8 cellular contexts compared by ENCODE assay signal in the genomic region with DNA sequence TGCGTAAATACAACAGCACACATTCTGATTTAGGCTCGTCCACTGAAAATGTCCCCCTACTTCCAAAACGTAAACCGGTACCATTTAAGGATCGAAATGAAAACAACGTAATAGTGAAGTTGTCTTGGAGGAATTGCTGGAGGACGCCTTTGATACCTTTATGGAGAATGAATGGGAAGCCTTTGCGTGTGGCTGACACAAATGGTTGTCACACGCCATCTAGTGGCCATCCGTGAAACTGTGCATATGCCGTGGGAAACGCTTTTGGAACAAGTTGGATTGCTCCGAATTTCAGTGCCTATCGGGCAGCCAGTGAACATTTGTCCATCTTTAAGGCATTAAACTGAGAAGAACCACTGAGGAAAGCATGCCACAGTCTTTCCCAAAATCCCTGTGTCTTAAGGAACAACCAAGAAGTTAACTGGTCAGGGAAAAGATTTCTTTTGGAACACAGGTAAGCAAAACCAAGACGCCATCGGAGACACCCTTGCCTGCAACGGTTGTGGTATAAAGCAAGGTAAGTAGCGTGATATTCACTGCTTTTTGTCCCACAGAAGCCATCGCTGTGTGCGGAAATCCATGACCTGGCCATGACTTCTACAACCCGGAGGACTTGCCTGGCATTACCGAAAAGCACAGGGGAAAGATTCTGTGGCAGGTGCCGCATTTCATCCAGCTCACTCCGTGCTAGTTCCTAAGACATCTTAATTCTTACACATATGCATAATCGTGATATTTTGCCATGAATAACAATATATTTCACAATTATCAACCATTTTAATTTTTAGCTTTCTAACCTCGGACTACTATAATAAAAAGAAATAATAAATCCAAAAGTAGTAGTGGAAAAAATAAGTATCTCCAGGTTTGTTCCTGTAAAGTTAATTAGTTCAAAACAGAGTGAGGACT.
DNase-seq lines count a peak whose midpoint lies in the region; ATAC-seq and TF ChIP-seq lines count a peak whose summit lies in the region.

No MANE protein-coding gene starts in this region.

- peak; percentile 50 for DNase-seq in GM10248 (ENCODE audit: extremely low spot score)
- DNase-seq in MG63: peak; percentile 41
- DNase-seq in SJSA1 (ENCODE audit: low read depth in 1 of 2, low spot score in 2 of 2): peak; percentile 41 to 64
- peak; percentile 61 for DNase-seq in activated naive CD4-positive, alpha-beta T cell treated with anti-CD3 and anti-CD28 coated beads, Interleukin-2, amount 50 U/mL, for 16 hours
- peak; percentile 45 to 94 (median 86) for DNase-seq in head of caudate nucleus
- peak; percentile 76 for DNase-seq in upper lobe of right lung

- H3K79me2 ChIP-seq in parathyroid adenoma: no peaks in the 10 kb centered on the region

- POLR2A ChIA-PET in GM10248 (lab: Yijun Ruan, JAX): no interaction called here

- TF ChIP-seq CTCF in GM10248 (IDR thresholded peaks at IDR 0.05; ENCODE audit: control extremely low read depth, extremely low read depth, low read depth, missing control alignments): peak; percentile 94
- TF ChIP-seq CTCF in parathyroid adenoma (IDR thresholded peaks at IDR 0.05): peak; percentile 94
- TF ChIP-seq CTCF in upper lobe of right lung (IDR thresholded peaks at IDR 0.05): peak; percentile 95

- H3K27ac ChIP-seq in SJSA1: no peak overlapping the region
- H3K27ac ChIP-seq in parathyroid adenoma: no peak overlapping the region
- H3K27ac ChIP-seq in upper lobe of right lung: no peak overlapping the region

- peak overlapping the region; percentile 16 for H2AFZ ChIP-seq in parathyroid adenoma

- H3K4me2 ChIP-seq in parathyroid adenoma (ENCODE audit: low read length): no peak overlapping the region

- CTCF ChIA-PET in GM10248 (lab: Yijun Ruan, JAX): interaction anchor here (0.7 to 5.8 kb wide), 34 partner anchors 8 to 1025 kb away, joined by 3 to 88 read pairs (median 4); no protein-coding TSS in a partner anchor

- H3K27me3 ChIP-seq in MG63: peaks cover 33% of the 10 kb centered on the region
- H3K27me3 ChIP-seq in SJSA1 (replicated peaks): peaks cover 26% of the 10 kb centered on the region
- H3K27me3 ChIP-seq in parathyroid adenoma (ENCODE audit: control insufficient read depth, insufficient read depth, low read length): peaks cover 3% of the 10 kb centered on the region
- peaks cover 63% of the 10 kb centered on the region for H3K27me3 ChIP-seq in upper lobe of right lung

- H3K9me3 ChIP-seq in MG63 (no peaks in the 10 kb centered on the region), SJSA1 (replicated peaks) (no peaks in the 10 kb centered on the region), parathyroid adenoma (ENCODE audit: control insufficient read depth, low read length) (no peaks in the 10 kb centered on the region), upper lobe of right lung (no peaks in the 10 kb centered on the region)

- intact Hi-C loops in head of caudate nucleus (cut with DNase I) (loop anchor here (5.0 kb wide), 1 partner anchor 744 kb away; no protein-coding TSS in a partner anchor), upper lobe of right lung (cut with DNase I) (no loop called here)

- H3K4me1 ChIP-seq in SJSA1 (replicated peaks) (no peaks in the 10 kb centered on the region), parathyroid adenoma (no peaks in the 10 kb centered on the region), upper lobe of right lung (no peaks in the 10 kb centered on the region)

- no peaks in the 10 kb centered on the region for H3K36me3 ChIP-seq in MG63
- no peaks in the 10 kb centered on the region for H3K36me3 ChIP-seq in SJSA1
- H3K36me3 ChIP-seq in parathyroid adenoma (ENCODE audit: control insufficient read depth, insufficient read depth, low read length): no peaks in the 10 kb centered on the region
- H3K36me3 ChIP-seq in upper lobe of right lung: no peaks in the 10 kb centered on the region

- H3K9ac ChIP-seq in parathyroid adenoma: no peak overlapping the region

- H3K4me3 ChIP-seq in MG63: no peak overlapping the region
- no peak overlapping the region for H3K4me3 ChIP-seq in SJSA1
- no peak overlapping the region for H3K4me3 ChIP-seq in parathyroid adenoma (ENCODE audit: low read depth, low read length)
- H3K4me3 ChIP-seq in upper lobe of right lung: no peak overlapping the region

- ATAC-seq in upper lobe of right lung (peak; percentile 90), HG03025 (IDR thresholded peaks at IDR 0.05; ENCODE audit: low FRiP score, unreplicated experiment) (no peak)
